Comparison of ENCODE assay signal across 23 cellular contexts in genomic region chr1:42044346-42044745, GRCh38.
A peak's percentile ranks its signal among the peaks of the same experiment; 100 is the strongest.
DNase-seq lines count a peak whose midpoint lies in the region; ATAC-seq, FAIRE-seq and TF ChIP-seq lines count a peak whose summit lies in the region.
"Had no signal": no experiment of that assay in that cellular context is flagged by ENCODE, and none has a peak within 500 bp of the region (broad histone marks: within the 10 kb centered on the region; RNA-seq: fewer than 3 reads in every experiment).

No MANE protein-coding gene starts in this region.

- no peak for TF ChIP-seq POLR2A in HepG2 (IDR thresholded peaks at IDR 0.05; ENCODE audit: insufficient read depth in 1 of 2, low read depth in 2 of 2, low read length in 2 of 2)
- no peak for TF ChIP-seq POLR2A in right lobe of liver (IDR thresholded peaks at IDR 0.05)
- TF ChIP-seq POLR2A in K562 (conservative IDR thresholded peaks at IDR 0.05) = no peak
- TF ChIP-seq POLR2A in H54 (IDR thresholded peaks at IDR 0.05; ENCODE audit: low read depth, low read length) = no peak

- no peaks in the 10 kb centered on the region for H3K9me2 ChIP-seq in PC-3 (replicated peaks; ENCODE audit: low read length)

- H3K9me1 ChIP-seq in K562 (ENCODE audit: control insufficient read depth, insufficient read depth, low read length) = no peaks in the 10 kb centered on the region

- ATAC-seq in HepG2 (no peak), right lobe of liver (no peak), PC-3 (no peak), K562 (no peak)

- H4K20me1 ChIP-seq in HepG2 (ENCODE audit: insufficient read depth, low read length) (no peaks in the 10 kb centered on the region), PC-3 (ENCODE audit: low read length) (no peaks in the 10 kb centered on the region), K562 (replicated peaks; ENCODE audit: control insufficient read depth, insufficient read depth, low read length) (no peaks in the 10 kb centered on the region)
- H4K20me1 ChIP-seq: BLaER1 had no signal

- H3F3A ChIP-seq in PC-3 (ENCODE audit: low read length, unreplicated experiment) = no peaks in the 10 kb centered on the region

- no peak for TF ChIP-seq RAD21 in HepG2 (CRISPR knock-in tag; IDR thresholded peaks at IDR 0.05)
- TF ChIP-seq RAD21 in K562 (CRISPR knock-in tag; conservative IDR thresholded peaks at IDR 0.05 in 1 of 2, IDR thresholded peaks at IDR 0.05 in 1 of 2) = no peak

- H3K36me3 ChIP-seq in HepG2 (replicated peaks in 1 of 2; ENCODE audit: control insufficient read depth in 1 of 2, insufficient read depth in 2 of 2, low read length in 2 of 2) (no peaks in the 10 kb centered on the region), right lobe of liver (no peaks in the 10 kb centered on the region), PC-3 (ENCODE audit: low read depth, low read length) (no peaks in the 10 kb centered on the region), K562 (ENCODE audit: control insufficient read depth, insufficient read depth, low read length) (no peaks in the 10 kb centered on the region), colonic mucosa (no peaks in the 10 kb centered on the region)
- H3K36me3 ChIP-seq: BE2C, BLaER1 had no signal

- in situ Hi-C loops in HepG2 (cut with HindIII; ENCODE audit: extremely low pct_ligation_motif_present, low pct_unique_long_range_greater_than_20kb) (no loop called here), K562 (cut with MboI) (no loop called here)

- no peak overlapping the region for H3K27ac ChIP-seq in HepG2 (ENCODE audit: extremely low read length, insufficient read depth, low read length)
- no peak overlapping the region for H3K27ac ChIP-seq in right lobe of liver
- H3K27ac ChIP-seq in PC-3 (ENCODE audit: low read length) = no peak overlapping the region
- H3K27ac ChIP-seq in K562 (ENCODE audit: extremely low read depth, low read depth, low read length) = no peak overlapping the region
- no peak overlapping the region for H3K27ac ChIP-seq in colonic mucosa
- H3K27ac ChIP-seq: 22Rv1, BLaER1 had no signal

- FAIRE-seq in HepG2 (lab: Jason Lieb, UNC) (no peak), K562 (lab: Jason Lieb, UNC) (no peak), H54 (lab: Jason Lieb, UNC) (no peak)
- FAIRE-seq: D721Med, G401.6, GM12891, GM19239 had no signal

- CTCF ChIA-PET in HepG2 (lab: Yijun Ruan, JAX; ENCODE audit: low intra/inter-chr PET ratio, low total read pairs) (no interaction called here), PC-3 (lab: Charles Lee) (no interaction called here), K562 (lab: Yijun Ruan, JAX; ENCODE audit: low intra/inter-chr PET ratio) (no interaction called here)

- no peak for DNase-seq in HepG2 (ENCODE audit: low spot score)
- no peak for DNase-seq in right lobe of liver
- peak; percentile 8 for DNase-seq in PC-3
- DNase-seq in K562 (ENCODE audit: extremely low read depth in 1 of 4, low spot score in 3 of 4) = no peak
- DNase-seq in COR-L47 (lab: John Stamatoyannopoulos, UW) = no peak
- DNase-seq in colonic mucosa = no peak
- no peak for DNase-seq in H54 (ENCODE audit: insufficient read length, low spot score)
- DNase-seq: ACHN; BE2C; C1 segment of cervical spinal cord; Caco-2; Calu3; CD4-positive, alpha-beta memory T cell; CD4-positive, CD25-positive, alpha-beta regulatory T cell; CD8-positive, alpha-beta memory T cell; DMS79 treated with DMSO at 0.1 percent for 48 hours; GF-D8 had no signal

- POLR2A ChIA-PET in HepG2 (lab: Yijun Ruan, JAX) (no interaction called here), PC-3 (lab: Charles Lee; ENCODE audit: unreplicated experiment) (no interaction called here), K562 (lab: Yijun Ruan, JAX) (no interaction called here)

- intact Hi-C loops in HepG2 (cut with micrococcal nuclease; ENCODE audit: unreplicated experiment) = no loop called here
- intact Hi-C loops in right lobe of liver (cut with DNase I) = no loop called here
- intact Hi-C loops in PC-3 (cut with micrococcal nuclease) = no loop called here
- intact Hi-C loops in K562 (cut with micrococcal nuclease) = no loop called here
- intact Hi-C loops in colonic mucosa (cut with DNase I) = no loop called here

- H3K79me2 ChIP-seq in HepG2 (ENCODE audit: insufficient read depth, low read length) (no peaks in the 10 kb centered on the region), PC-3 (ENCODE audit: low read length) (no peaks in the 10 kb centered on the region), K562 (ENCODE audit: control insufficient read depth, insufficient read depth, low read length) (no peaks in the 10 kb centered on the region)

- H3K9me3 ChIP-seq in HepG2 (ENCODE audit: low read length) (no peaks in the 10 kb centered on the region), right lobe of liver (no peaks in the 10 kb centered on the region), PC-3 (ENCODE audit: low read length) (no peaks in the 10 kb centered on the region), K562 (replicated peaks; ENCODE audit: control insufficient read depth, insufficient read depth, low read depth, low read length) (no peaks in the 10 kb centered on the region), colonic mucosa (no peaks in the 10 kb centered on the region)
- H3K9me3 ChIP-seq: BE2C, BLaER1, Caco-2 had no signal

- BruUV-seq in HepG2 (replicated peaks; lab: Mats Ljungman, UMichigan) = no TSS peak
- BruUV-seq in PC-3 (replicated peaks; lab: Mats Ljungman, UMichigan) = no TSS peak
- no TSS peak for BruUV-seq in K562 (replicated peaks; lab: Mats Ljungman, UMichigan)

- no peak overlapping the region for H3K4me2 ChIP-seq in HepG2 (ENCODE audit: low read depth, low read length)
- H3K4me2 ChIP-seq in PC-3 (ENCODE audit: low read length) = no peak overlapping the region
- H3K4me2 ChIP-seq in K562 (ENCODE audit: insufficient read depth, low read length) = no peak overlapping the region
- H3K4me2 ChIP-seq: BLaER1 had no signal

- H3K4me3 ChIP-seq in HepG2 (replicated peaks in 1 of 3; ENCODE audit: insufficient read depth in 1 of 3, low read depth in 2 of 3, low read length in 3 of 3) = no peak overlapping the region
- no peak overlapping the region for H3K4me3 ChIP-seq in right lobe of liver
- H3K4me3 ChIP-seq in PC-3 (ENCODE audit: low read length) = no peak overlapping the region
- no peak overlapping the region for H3K4me3 ChIP-seq in K562
- H3K4me3 ChIP-seq in colonic mucosa = no peak overlapping the region
- H3K4me3 ChIP-seq: BLaER1 had no signal

- no peak overlapping the region for H3K9ac ChIP-seq in HepG2 (ENCODE audit: insufficient read depth, low read depth, low read length)
- H3K9ac ChIP-seq in PC-3 (ENCODE audit: low read length) = no peak overlapping the region
- H3K9ac ChIP-seq in K562 (ENCODE audit: insufficient read depth in 1 of 2, low read depth in 2 of 2, low read length in 2 of 2) = no peak overlapping the region
- no peak overlapping the region for H3K9ac ChIP-seq in colonic mucosa (ENCODE audit: low read depth in 2 of 2, low read length in 2 of 2)
- H3K9ac ChIP-seq: BLaER1 had no signal

- peaks cover 0 to 12% of the 10 kb centered on the region in 2 experiments; a peak in 2 of 5 replicates for H3K27me3 ChIP-seq in HepG2 (ENCODE audit: control insufficient read depth in 1 of 2, insufficient read depth in 2 of 2, low read length in 2 of 2)
- H3K27me3 ChIP-seq in right lobe of liver = no peaks in the 10 kb centered on the region
- H3K27me3 ChIP-seq in PC-3 (ENCODE audit: low read length) = no peaks in the 10 kb centered on the region
- H3K27me3 ChIP-seq in K562 (ENCODE audit: control insufficient read depth in 2 of 2, insufficient read depth in 2 of 2, low read length in 2 of 2) = peaks cover 22 to 25% of the 10 kb centered on the region in 2 experiments
- no peaks in the 10 kb centered on the region for H3K27me3 ChIP-seq in colonic mucosa
- H3K27me3 ChIP-seq: BE2C, BLaER1 had no signal

- H3K4me1 ChIP-seq in HepG2 (ENCODE audit: insufficient read depth, low read length) (peaks cover 8% of the 10 kb centered on the region; the same call in 1 of the 2 replicates), right lobe of liver (peaks cover 0 to 9% (median 0%) of the 10 kb centered on the region in 4 donors), PC-3 (ENCODE audit: insufficient read depth, low read length) (no peaks in the 10 kb centered on the region), K562 (replicated peaks in 1 of 2; ENCODE audit: control insufficient read depth in 2 of 2, insufficient read depth in 2 of 2, low read length in 2 of 2) (no peaks in the 10 kb centered on the region), colonic mucosa (no peaks in the 10 kb centered on the region)
- H3K4me1 ChIP-seq: BE2C, BLaER1, Caco-2 had no signal

- 47% methylated on average over 3 of the region's 3 CpGs for WGBS in HepG2 (ENCODE audit: low lambda C conversion rate)
- WGBS in right lobe of liver (ENCODE audit: insufficient coverage, low coverage, low lambda C conversion rate, missing lambda C conversion rate) = 83% methylated on average over 2 of the region's 3 CpGs
- WGBS in K562 (ENCODE audit: insufficient coverage, low coverage, missing lambda C conversion rate) = 2% methylated on average over 3 of the region's 3 CpGs

- TF ChIP-seq EP300 in HepG2 (IDR thresholded peaks at IDR 0.05; ENCODE audit: low read depth in 2 of 2, low read length in 2 of 2) = no peak
- TF ChIP-seq EP300 in HepG2 (CRISPR knock-in tag; IDR thresholded peaks at IDR 0.05; ENCODE audit: borderline replicate concordance) = no peak
- TF ChIP-seq EP300 in K562 (IDR thresholded peaks at IDR 0.05; ENCODE audit: low read length) = no peak

- TF ChIP-seq CTCF in HepG2 (CRISPR knock-in tag; IDR thresholded peaks at IDR 0.05) (no peak), right lobe of liver (IDR thresholded peaks at IDR 0.05) (no peak), PC-3 (conservative IDR thresholded peaks at IDR 0.05; ENCODE audit: low read depth, low read length) (no peak), K562 (IDR thresholded peaks at IDR 0.05 in 2 of 3, conservative IDR thresholded peaks at IDR 0.05 in 1 of 3; ENCODE audit: insufficient read depth in 2 of 3, low read depth in 1 of 3, low read length in 3 of 3) (no peak), colonic mucosa (IDR thresholded peaks at IDR 0.05) (no peak)

- H2AFZ ChIP-seq in HepG2 (ENCODE audit: low read length) (no peak overlapping the region), PC-3 (ENCODE audit: low read length) (no peak overlapping the region), K562 (ENCODE audit: low read depth, low read length) (no peak overlapping the region)

TF ChIP-seq in HepG2, 621 proteins besides CTCF, POLR2A, EP300 and RAD21 (continues in another document):
- no peak for TF ChIP-seq WIZ (CRISPR knock-in tag; IDR thresholded peaks at IDR 0.05)
- no peak for TF ChIP-seq ZNF678 (CRISPR knock-in tag; IDR thresholded peaks at IDR 0.05)
- no peak for TF ChIP-seq YEATS2 (CRISPR knock-in tag; IDR thresholded peaks at IDR 0.05; ENCODE audit: borderline replicate concordance)
- TF ChIP-seq ELF4 (CRISPR knock-in tag; IDR thresholded peaks at IDR 0.05; ENCODE audit: borderline replicate concordance) = no peak

TF ChIP-seq in K562, 482 proteins besides CTCF, POLR2A, EP300 and RAD21 (continues in another document):
- TF ChIP-seq NR4A1 (CRISPR knock-in tag; IDR thresholded peaks at IDR 0.05) (no peak), NR4A1 (tag; IDR thresholded peaks at IDR 0.05) (no peak), SRSF1 (IDR thresholded peaks at IDR 0.05; ENCODE audit: low read depth, low read length) (no peak), JUNB (CRISPR knock-in tag; conservative IDR thresholded peaks at IDR 0.05) (0 out of 2 replicates have a peak, but pooled peaks have one; percentile 41), ZNF551 (CRISPR knock-in tag; IDR thresholded peaks at IDR 0.05) (no peak), SMAD1 (IDR thresholded peaks at IDR 0.05; ENCODE audit: low read depth, low read length, partially characterized antibody) (no peak)

Comparison
In these comparisons a context has a peak if more than half of its experiments do, and no peak if none do; other contexts are left out.
1. Of the 241 proteins assayed by ChIP-seq in both HepG2 and K562: peak only in HepG2: none; only in K562: JUNB; in both: none; in neither: 237; mixed calls (peak in some experiments, not most) for 3.